In genomic region chr7:44101304-44101965, GRCh38 we compare ENCODE assay signal across 14 cellular contexts. TPM values are rescaled to one million over a fixed set of nuclear protein-coding genes. Genes with fewer than 3 reads are reported as not detected.
A peak's percentile ranks its signal among the peaks of the same experiment; 100 is the strongest.
DNase-seq lines count a peak whose midpoint lies in the region; ATAC-seq, FAIRE-seq and TF ChIP-seq lines count a peak whose summit lies in the region.
"Had no signal": no experiment of that assay in that cellular context is flagged by ENCODE, and none has a peak within 500 bp of the region (broad histone marks: within the 10 kb centered on the region; RNA-seq: fewer than 3 reads in every experiment).

No MANE protein-coding gene starts in this region.

- H4K20me1 ChIP-seq in HepG2 (ENCODE audit: insufficient read depth, low read length) = no peaks in the 10 kb centered on the region

- peaks cover 62% of the 10 kb centered on the region for H3K4me1 ChIP-seq in HepG2 (ENCODE audit: insufficient read depth, low read length)
- H3K4me1 ChIP-seq in right lobe of liver = no peaks in the 10 kb centered on the region
- peaks cover 5% of the 10 kb centered on the region in 2 donors for H3K4me1 ChIP-seq in kidney (ENCODE audit: control insufficient read depth in 1 of 2, insufficient read depth in 1 of 2, low read depth in 1 of 2, low read length in 2 of 2)
- H3K4me1 ChIP-seq in small intestine (ENCODE audit: control insufficient read depth in 2 of 2, insufficient read depth in 1 of 2, low read depth in 1 of 2, low read length in 1 of 2) = no peaks in the 10 kb centered on the region

- CTCF ChIA-PET in HepG2 (lab: Yijun Ruan, JAX; ENCODE audit: low intra/inter-chr PET ratio, low total read pairs) (no interaction called here), HEK293T (lab: Yijun Ruan, JAX) (no interaction called here)

- no peak for TF ChIP-seq RAD21 in HepG2 (CRISPR knock-in tag; IDR thresholded peaks at IDR 0.05)

- H3K9me3 Mint-ChIP-seq in naive thymus-derived CD8-positive, alpha-beta T cell = no peaks in the 10 kb centered on the region
- H3K9me3 Mint-ChIP-seq: activated CD4-positive, alpha-beta T cell treated with anti-CD3 and anti-CD28 coated beads, Interleukin-2, amount 10 ng/mL, durations not matched to agents 7 days and 5 days had no signal

- H3K36me3 ChIP-seq in HepG2 (replicated peaks in 1 of 2; ENCODE audit: control insufficient read depth in 1 of 2, insufficient read depth in 2 of 2, low read length in 2 of 2) (no peaks in the 10 kb centered on the region), right lobe of liver (no peaks in the 10 kb centered on the region), kidney (ENCODE audit: control insufficient read depth in 1 of 2, insufficient read depth in 2 of 2, low read length in 2 of 2) (no peaks in the 10 kb centered on the region), small intestine (ENCODE audit: control insufficient read depth in 2 of 2, insufficient read depth in 2 of 2, low read length in 2 of 2) (no peaks in the 10 kb centered on the region)

- peaks cover 12 to 57% (median 29%) of the 10 kb centered on the region in 4 donors for H3K4me1 Mint-ChIP-seq in naive thymus-derived CD8-positive, alpha-beta T cell

- H3K36me3 Mint-ChIP-seq in naive thymus-derived CD8-positive, alpha-beta T cell = no peaks in the 10 kb centered on the region

- TF ChIP-seq POLR2A in HepG2 (IDR thresholded peaks at IDR 0.05; ENCODE audit: insufficient read depth in 1 of 2, low read depth in 2 of 2, low read length in 2 of 2) (no peak), right lobe of liver (IDR thresholded peaks at IDR 0.05) (no peak)

- H3K9me3 ChIP-seq in HepG2 (ENCODE audit: low read length) (no peaks in the 10 kb centered on the region), right lobe of liver (no peaks in the 10 kb centered on the region), kidney (ENCODE audit: control insufficient read depth in 1 of 2, low read length in 2 of 2) (no peaks in the 10 kb centered on the region), small intestine (ENCODE audit: control insufficient read depth, low read depth) (no peaks in the 10 kb centered on the region)

- peak; percentile 67 for ATAC-seq in HepG2
- no peak for ATAC-seq in right lobe of liver
- ATAC-seq in naive thymus-derived CD8-positive, alpha-beta T cell = no peak

- peak overlapping the region; percentile 60 for H3K9ac ChIP-seq in HepG2 (ENCODE audit: insufficient read depth, low read depth, low read length)
- no peak overlapping the region for H3K9ac ChIP-seq in kidney (ENCODE audit: low read length in 2 of 2)

- in situ Hi-C loops in HepG2 (cut with HindIII; ENCODE audit: extremely low pct_ligation_motif_present, low pct_unique_long_range_greater_than_20kb) = no loop called here

- peaks cover 0 to 1% (median 0%) of the 10 kb centered on the region in 5 donors for H3K27me3 Mint-ChIP-seq in naive thymus-derived CD8-positive, alpha-beta T cell

- H3K27me3 ChIP-seq in HepG2 (ENCODE audit: control insufficient read depth in 1 of 2, insufficient read depth in 2 of 2, low read length in 2 of 2) (peaks cover 7 to 29% of the 10 kb centered on the region in 2 experiments; a peak in 3 of 5 replicates), right lobe of liver (no peaks in the 10 kb centered on the region), small intestine (ENCODE audit: control insufficient read depth in 2 of 2, insufficient read depth in 2 of 2, low read length in 2 of 2) (peaks cover 0 to 4% of the 10 kb centered on the region in 2 donors)

- no peak overlapping the region for H3K4me3 Mint-ChIP-seq in naive thymus-derived CD8-positive, alpha-beta T cell
- H3K4me3 Mint-ChIP-seq: activated CD4-positive, alpha-beta T cell treated with anti-CD3 and anti-CD28 coated beads, Interleukin-2, amount 10 ng/mL, durations not matched to agents 7 days and 5 days had no signal

- no TSS peak for BruUV-seq in HepG2 (replicated peaks; lab: Mats Ljungman, UMichigan)

- DNase-seq in HepG2 (ENCODE audit: low spot score) (no peak), right lobe of liver (no peak), kidney (peak; percentile 55), small intestine (no peak), HEK293T (ENCODE audit: extremely low spot score) (no peak), GM20000 (ENCODE audit: low spot score) (no peak)
- no peak for DNase-seq in activated effector memory CD4-positive, alpha-beta T cell treated with anti-CD3 and anti-CD28 coated beads, Interleukin-2, amount 50 U/mL, for 16 hours
- DNase-seq in naive thymus-derived CD8-positive, alpha-beta T cell = no peak
- DNase-seq: activated CD4-positive, alpha-beta T cell treated with anti-CD3 and anti-CD28 coated beads, Interleukin-2, amount 10 ng/mL, durations not matched to agents 7 days and 5 days; MM.1S; PC-9; T-helper 2 cell had no signal

- H3K27ac ChIP-seq in HepG2 (ENCODE audit: extremely low read length, insufficient read depth, low read length) (no peak overlapping the region), right lobe of liver (no peak overlapping the region), kidney (ENCODE audit: low read depth in 2 of 2, low read length in 2 of 2) (peak overlapping the region in 1 of 2 donors; percentile 78), small intestine (ENCODE audit: low read depth in 1 of 2, low read length in 1 of 2) (peak overlapping the region; percentile 39 to 84)
- H3K27ac ChIP-seq: PC-9 had no signal

- H3K4me3 ChIP-seq in HepG2 (replicated peaks in 1 of 3; ENCODE audit: insufficient read depth in 1 of 3, low read depth in 2 of 3, low read length in 3 of 3) (peak overlapping the region; percentile 42 to 66 (median 60); a peak in 5 of 6 replicates), right lobe of liver (no peak overlapping the region), kidney (ENCODE audit: low read length in 2 of 2) (no peak overlapping the region), small intestine (ENCODE audit: low read depth in 1 of 2, low read length in 2 of 2) (no peak overlapping the region)
- H3K4me3 ChIP-seq: PC-9 had no signal

- POLR2A ChIA-PET in HepG2 (lab: Yijun Ruan, JAX) = interaction anchor here (0.9 to 1.9 kb wide), 4 partner anchors 9 to 22 kb away, joined by 4 to 7 read pairs (median 4); partner anchors contain the start of gene POLD2
- POLR2A ChIA-PET in HEK293T (lab: Yijun Ruan, JAX) = interaction anchor here (0.7 kb wide), 1 partner anchor 15 kb away, joined by 3 read pairs; no protein-coding TSS in a partner anchor
- POLR2A ChIA-PET in naive thymus-derived CD8-positive, alpha-beta T cell (lab: Charles Lee) = interaction anchor here (1.0 kb wide), 2 partner anchors 21 to 65 kb away, joined by 3 to 4 read pairs; no protein-coding TSS in a partner anchor

- TF ChIP-seq EP300 in HepG2 (IDR thresholded peaks at IDR 0.05; ENCODE audit: low read depth in 2 of 2, low read length in 2 of 2) = no peak
- no peak for TF ChIP-seq EP300 in HepG2 (CRISPR knock-in tag; IDR thresholded peaks at IDR 0.05; ENCODE audit: borderline replicate concordance)

- FAIRE-seq in HepG2 (lab: Jason Lieb, UNC) = no peak
- no peak for FAIRE-seq in kidney (lab: Jason Lieb, UNC)
- FAIRE-seq in small intestine (lab: Jason Lieb, UNC) = no peak

- TF ChIP-seq CTCF in HepG2 (CRISPR knock-in tag; IDR thresholded peaks at IDR 0.05) (0 out of 2 replicates have a peak, but pooled peaks have one; percentile 4), right lobe of liver (IDR thresholded peaks at IDR 0.05) (no peak), kidney (IDR thresholded peaks at IDR 0.05; ENCODE audit: borderline replicate concordance, extremely low read depth, insufficient read depth) (no peak), GM20000 (IDR thresholded peaks at IDR 0.05; ENCODE audit: extremely low read depth, missing control alignments) (no peak)

- no peaks in the 10 kb centered on the region for H3K79me2 ChIP-seq in HepG2 (ENCODE audit: insufficient read depth, low read length)

- H2AFZ ChIP-seq in HepG2 (ENCODE audit: low read length) = peak overlapping the region; percentile 7
- H2AFZ ChIP-seq: PC-9 had no signal

- H3K27ac Mint-ChIP-seq in naive thymus-derived CD8-positive, alpha-beta T cell = no peak overlapping the region
- H3K27ac Mint-ChIP-seq: activated CD4-positive, alpha-beta T cell treated with anti-CD3 and anti-CD28 coated beads, Interleukin-2, amount 10 ng/mL, durations not matched to agents 7 days and 5 days had no signal

- peak overlapping the region; percentile 88 for H3K4me2 ChIP-seq in HepG2 (ENCODE audit: low read depth, low read length)
- H3K4me2 ChIP-seq: PC-9 had no signal

- intact Hi-C loops in HepG2 (cut with micrococcal nuclease; ENCODE audit: unreplicated experiment) = no loop called here
- intact Hi-C loops in right lobe of liver (cut with DNase I) = no loop called here
- intact Hi-C loops in kidney (cut with DNase I) = no loop called here

- 21% methylated on average over 3 of the region's 3 CpGs for WGBS in HepG2 (ENCODE audit: low lambda C conversion rate)
- 57% methylated on average over 2 of the region's 3 CpGs for WGBS in right lobe of liver (ENCODE audit: insufficient coverage, low coverage, low lambda C conversion rate, missing lambda C conversion rate)
- WGBS in small intestine, 3 donors = 82 to 87% (median 87%) methylated on average over 3 of the region's 3 CpGs

RNA-seq across cellular contexts. Expression of gene AEBP1, which starts 2.7 kb away (rescaled TPM):
- total RNA-seq in HepG2 (2016; rRNA removed; fragmentation: Illumina TruSeq; extraction: Trizol) (0.22 TPM in 1 of 2 replicates, not detected in the other), right lobe of liver (10 to 100 TPM in 4 of 6 experiments, 1 to 10 TPM in 2; 7.8 to 37.8 (median 14.3) TPM), kidney (164 TPM)
- not detected in 2 replicates for total RNA-seq in HepG2 (2016; cell fraction: cytosol; rRNA removed; fragmentation: Illumina TruSeq; extraction: Trizol; ENCODE audit: low read depth)
- total RNA-seq in HepG2 (2016; cell fraction: insoluble cytoplasmic fraction; rRNA removed; fragmentation: Illumina TruSeq; extraction: Trizol) = 0.04 TPM in 1 of 2 replicates, not detected in the other
- total RNA-seq in HepG2 (2016; cell fraction: membrane; rRNA removed; fragmentation: Illumina TruSeq; extraction: Trizol) = not detected in 2 replicates
- total RNA-seq in HepG2 (2016; cell fraction: nucleus; rRNA removed; fragmentation: Illumina TruSeq; extraction: Trizol) = not detected in 2 replicates
- polyA plus RNA-seq in HepG2 (2011; rRNA removed) (0.55 and 0.81 TPM in 2 replicates), kidney (ENCODE audit: insufficient read depth, low read depth, low replicate concordance) (89.4 TPM), small intestine (10 to 100 TPM in 1 of 3 donors, 1 to 10 TPM in 2; 1.3 to 34.8 (median 3.0) TPM)
- polyA plus RNA-seq in HepG2 (2011; cell fraction: cytosol; rRNA removed) = 0.15 and 0.27 TPM in 2 replicates
- polyA plus RNA-seq in HepG2 (2011; cell fraction: nucleus; rRNA removed) = 6.7 and 6.8 TPM in 2 replicates
- 0.96 and 1.3 TPM in 2 replicates for polyA plus RNA-seq in HepG2 (2012)
- not detected in 2 replicates for polyA plus RNA-seq in HepG2 (2016; cell fraction: cytosol; fragmentation: Illumina TruSeq; extraction: Trizol; ENCODE audit: low read depth)
- polyA plus RNA-seq in HepG2 (2016; cell fraction: insoluble cytoplasmic fraction; fragmentation: Illumina TruSeq; extraction: Trizol; ENCODE audit: low read depth) = not detected in 2 replicates
- polyA plus RNA-seq in HepG2 (2016; cell fraction: membrane; fragmentation: Illumina TruSeq; extraction: Trizol; ENCODE audit: low read depth) = not detected in 2 replicates
- polyA plus RNA-seq in HepG2 (2016; cell fraction: nucleus; fragmentation: Illumina TruSeq; extraction: Trizol; ENCODE audit: insufficient read depth, low read depth) = 0.29 and 0.89 TPM in 2 replicates
- polyA minus RNA-seq in HepG2 (2011; rRNA and poly(A)+ RNA removed; ENCODE audit: low replicate concordance) = 0.14 TPM in 1 of 2 replicates, not detected in the other
- polyA minus RNA-seq in HepG2 (2011; cell fraction: cytosol; rRNA and poly(A)+ RNA removed) = 0.18 and 0.79 TPM in 2 replicates
- polyA minus RNA-seq in HepG2 (2011; cell fraction: nucleus; rRNA and poly(A)+ RNA removed) = 0.37 and 0.64 TPM in 2 replicates
- 10 to 100 TPM; 37.1 to 38.5 TPM for total RNA-seq in naive thymus-derived CD8-positive, alpha-beta T cell
- polyA plus RNA-seq in naive thymus-derived CD8-positive, alpha-beta T cell = 10 to 100 TPM in 1 of 3 donors, 1 to 10 TPM in 2; 2.4 to 10.4 (median 4.2) TPM

RNA-seq across cellular contexts. Expression of gene POLM, which starts 19.1 kb away (rescaled TPM):
- total RNA-seq in HepG2 (2016; rRNA removed; fragmentation: Illumina TruSeq; extraction: Trizol) (2.4 and 5.2 TPM in 2 replicates), right lobe of liver (10 to 100 TPM in 5 of 6 experiments, 1 to 10 TPM in 1; 8.7 to 22.9 (median 14.6) TPM), kidney (41.4 TPM)
- 1.4 and 2.1 TPM in 2 replicates for total RNA-seq in HepG2 (2016; cell fraction: cytosol; rRNA removed; fragmentation: Illumina TruSeq; extraction: Trizol; ENCODE audit: low read depth)
- total RNA-seq in HepG2 (2016; cell fraction: insoluble cytoplasmic fraction; rRNA removed; fragmentation: Illumina TruSeq; extraction: Trizol) = 2.6 and 4.6 TPM in 2 replicates
- total RNA-seq in HepG2 (2016; cell fraction: membrane; rRNA removed; fragmentation: Illumina TruSeq; extraction: Trizol) = 2.7 and 2.8 TPM in 2 replicates
- 7.3 and 9.5 TPM in 2 replicates for total RNA-seq in HepG2 (2016; cell fraction: nucleus; rRNA removed; fragmentation: Illumina TruSeq; extraction: Trizol)
- polyA plus RNA-seq in HepG2 (2011; rRNA removed) (5.4 and 6.6 TPM in 2 replicates), kidney (ENCODE audit: insufficient read depth, low read depth, low replicate concordance) (16.3 TPM), small intestine (10 to 100 TPM; 13.8 to 21.9 (median 15.2) TPM)
- 2.2 and 3.1 TPM in 2 replicates for polyA plus RNA-seq in HepG2 (2011; cell fraction: cytosol; rRNA removed)
- polyA plus RNA-seq in HepG2 (2011; cell fraction: nucleus; rRNA removed) = 30.4 and 31.3 TPM in 2 replicates
- 4.0 and 4.2 TPM in 2 replicates for polyA plus RNA-seq in HepG2 (2012)
- polyA plus RNA-seq in HepG2 (2016; cell fraction: cytosol; fragmentation: Illumina TruSeq; extraction: Trizol; ENCODE audit: low read depth) = 1.0 and 1.4 TPM in 2 replicates
- 1.9 and 2.4 TPM in 2 replicates for polyA plus RNA-seq in HepG2 (2016; cell fraction: insoluble cytoplasmic fraction; fragmentation: Illumina TruSeq; extraction: Trizol; ENCODE audit: low read depth)
- 1.9 and 2.2 TPM in 2 replicates for polyA plus RNA-seq in HepG2 (2016; cell fraction: membrane; fragmentation: Illumina TruSeq; extraction: Trizol; ENCODE audit: low read depth)
- polyA plus RNA-seq in HepG2 (2016; cell fraction: nucleus; fragmentation: Illumina TruSeq; extraction: Trizol; ENCODE audit: insufficient read depth, low read depth) = 20.1 and 20.6 TPM in 2 replicates
- 11.8 and 14.8 TPM in 2 replicates for polyA minus RNA-seq in HepG2 (2011; rRNA and poly(A)+ RNA removed; ENCODE audit: low replicate concordance)
- polyA minus RNA-seq in HepG2 (2011; cell fraction: cytosol; rRNA and poly(A)+ RNA removed) = 3.9 and 5.2 TPM in 2 replicates
- polyA minus RNA-seq in HepG2 (2011; cell fraction: nucleus; rRNA and poly(A)+ RNA removed) = 17.9 and 18.9 TPM in 2 replicates
- total RNA-seq in naive thymus-derived CD8-positive, alpha-beta T cell = 100 to 1,000 TPM in 1 of 2 experiments, 10 to 100 TPM in 1; 96.4 to 106 TPM
- polyA plus RNA-seq in naive thymus-derived CD8-positive, alpha-beta T cell = 10 to 100 TPM; 11.1 to 24.8 (median 15.0) TPM

RNA-seq across cellular contexts. Expression of gene POLD2, which starts 21.9 kb away (rescaled TPM):
- total RNA-seq in HepG2 (2016; rRNA removed; fragmentation: Illumina TruSeq; extraction: Trizol) (87.6 and 98.8 TPM in 2 replicates), right lobe of liver (10 to 100 TPM; 36.4 to 73.4 (median 57.3) TPM), kidney (60.0 TPM)
- 118 and 152 TPM in 2 replicates for total RNA-seq in HepG2 (2016; cell fraction: cytosol; rRNA removed; fragmentation: Illumina TruSeq; extraction: Trizol; ENCODE audit: low read depth)
- total RNA-seq in HepG2 (2016; cell fraction: insoluble cytoplasmic fraction; rRNA removed; fragmentation: Illumina TruSeq; extraction: Trizol) = 74.7 and 95.4 TPM in 2 replicates
- total RNA-seq in HepG2 (2016; cell fraction: membrane; rRNA removed; fragmentation: Illumina TruSeq; extraction: Trizol) = 139 and 187 TPM in 2 replicates
- 49.1 and 55.1 TPM in 2 replicates for total RNA-seq in HepG2 (2016; cell fraction: nucleus; rRNA removed; fragmentation: Illumina TruSeq; extraction: Trizol)
- polyA plus RNA-seq in HepG2 (2011; rRNA removed) (86.7 and 95.1 TPM in 2 replicates), kidney (ENCODE audit: insufficient read depth, low read depth, low replicate concordance) (119 TPM), small intestine (10 to 100 TPM; 13.6 to 82.4 (median 27.3) TPM)
- 65.5 and 120 TPM in 2 replicates for polyA plus RNA-seq in HepG2 (2011; cell fraction: cytosol; rRNA removed)
- polyA plus RNA-seq in HepG2 (2011; cell fraction: nucleus; rRNA removed) = 88.2 and 88.7 TPM in 2 replicates
- 64.0 and 65.2 TPM in 2 replicates for polyA plus RNA-seq in HepG2 (2012)
- polyA plus RNA-seq in HepG2 (2016; cell fraction: cytosol; fragmentation: Illumina TruSeq; extraction: Trizol; ENCODE audit: low read depth) = 134 and 181 TPM in 2 replicates
- polyA plus RNA-seq in HepG2 (2016; cell fraction: insoluble cytoplasmic fraction; fragmentation: Illumina TruSeq; extraction: Trizol; ENCODE audit: low read depth) = 104 and 131 TPM in 2 replicates
- 176 and 207 TPM in 2 replicates for polyA plus RNA-seq in HepG2 (2016; cell fraction: membrane; fragmentation: Illumina TruSeq; extraction: Trizol; ENCODE audit: low read depth)
- polyA plus RNA-seq in HepG2 (2016; cell fraction: nucleus; fragmentation: Illumina TruSeq; extraction: Trizol; ENCODE audit: insufficient read depth, low read depth) = 104 and 121 TPM in 2 replicates
- 82.4 and 267 TPM in 2 replicates for polyA minus RNA-seq in HepG2 (2011; rRNA and poly(A)+ RNA removed; ENCODE audit: low replicate concordance)
- 16.1 and 23.4 TPM in 2 replicates for polyA minus RNA-seq in HepG2 (2011; cell fraction: cytosol; rRNA and poly(A)+ RNA removed)
- polyA minus RNA-seq in HepG2 (2011; cell fraction: nucleus; rRNA and poly(A)+ RNA removed) = 22.9 TPM in 2 replicates
- total RNA-seq in naive thymus-derived CD8-positive, alpha-beta T cell = 10 to 100 TPM; 70.5 to 72.4 TPM
- 100 to 1,000 TPM in 1 of 3 donors, 10 to 100 TPM in 2; 64.3 to 102 (median 89.4) TPM for polyA plus RNA-seq in naive thymus-derived CD8-positive, alpha-beta T cell

RNA-seq across cellular contexts. Expression of gene PGAM2, which starts 36.1 kb away (rescaled TPM):
- total RNA-seq in HepG2 (2016; rRNA removed; fragmentation: Illumina TruSeq; extraction: Trizol) (0.22 TPM in 1 of 2 replicates, not detected in the other), right lobe of liver (under 1 TPM in 3 of 6 experiments, not detected in 3; 0.31 to 0.56 (median 0.46) TPM), kidney (2.1 TPM)
- not detected in 2 replicates for total RNA-seq in HepG2 (2016; cell fraction: cytosol; rRNA removed; fragmentation: Illumina TruSeq; extraction: Trizol; ENCODE audit: low read depth)
- not detected in 2 replicates for total RNA-seq in HepG2 (2016; cell fraction: insoluble cytoplasmic fraction; rRNA removed; fragmentation: Illumina TruSeq; extraction: Trizol)
- total RNA-seq in HepG2 (2016; cell fraction: membrane; rRNA removed; fragmentation: Illumina TruSeq; extraction: Trizol) = not detected in 2 replicates
- total RNA-seq in HepG2 (2016; cell fraction: nucleus; rRNA removed; fragmentation: Illumina TruSeq; extraction: Trizol) = not detected in 2 replicates
- polyA plus RNA-seq in HepG2 (2011; rRNA removed) (0.18 TPM in 1 of 2 replicates, not detected in the other), kidney (ENCODE audit: insufficient read depth, low read depth, low replicate concordance) (37.7 TPM), small intestine (1 to 10 TPM in 2 of 3 donors, under 1 TPM in 1; 1.00 to 5.7 (median 2.2) TPM)
- polyA plus RNA-seq in HepG2 (2011; cell fraction: cytosol; rRNA removed) = 0.13 TPM in 1 of 2 replicates, not detected in the other
- 1.5 and 1.9 TPM in 2 replicates for polyA plus RNA-seq in HepG2 (2011; cell fraction: nucleus; rRNA removed)
- polyA plus RNA-seq in HepG2 (2012) = 0.35 and 0.49 TPM in 2 replicates
- not detected in 2 replicates for polyA plus RNA-seq in HepG2 (2016; cell fraction: cytosol; fragmentation: Illumina TruSeq; extraction: Trizol; ENCODE audit: low read depth)
- not detected in 2 replicates for polyA plus RNA-seq in HepG2 (2016; cell fraction: insoluble cytoplasmic fraction; fragmentation: Illumina TruSeq; extraction: Trizol; ENCODE audit: low read depth)
- polyA plus RNA-seq in HepG2 (2016; cell fraction: membrane; fragmentation: Illumina TruSeq; extraction: Trizol; ENCODE audit: low read depth) = not detected in 2 replicates
- polyA plus RNA-seq in HepG2 (2016; cell fraction: nucleus; fragmentation: Illumina TruSeq; extraction: Trizol; ENCODE audit: insufficient read depth, low read depth) = not detected in 2 replicates
- 0.19 and 0.24 TPM in 2 replicates for polyA minus RNA-seq in HepG2 (2011; rRNA and poly(A)+ RNA removed; ENCODE audit: low replicate concordance)
- not detected in 2 replicates for polyA minus RNA-seq in HepG2 (2011; cell fraction: cytosol; rRNA and poly(A)+ RNA removed)
- 0.62 and 0.90 TPM in 2 replicates for polyA minus RNA-seq in HepG2 (2011; cell fraction: nucleus; rRNA and poly(A)+ RNA removed)
- 1 to 10 TPM; 3.3 to 3.9 TPM for total RNA-seq in naive thymus-derived CD8-positive, alpha-beta T cell
- polyA plus RNA-seq in naive thymus-derived CD8-positive, alpha-beta T cell = not detected
- total RNA-seq: mesenteric fat pad, pulmonary artery endothelial cell had no signal

RNA-seq across cellular contexts. Expression of gene MYL7, which starts 39.7 kb away (rescaled TPM):
- 1.7 and 1.8 TPM in 2 replicates for total RNA-seq in HepG2 (2016; rRNA removed; fragmentation: Illumina TruSeq; extraction: Trizol)
- 0.62 TPM in 1 of 2 replicates, not detected in the other for total RNA-seq in HepG2 (2016; cell fraction: cytosol; rRNA removed; fragmentation: Illumina TruSeq; extraction: Trizol; ENCODE audit: low read depth)
- total RNA-seq in HepG2 (2016; cell fraction: insoluble cytoplasmic fraction; rRNA removed; fragmentation: Illumina TruSeq; extraction: Trizol) = 0.56 and 1.0 TPM in 2 replicates
- 0.34 TPM in 1 of 2 replicates, not detected in the other for total RNA-seq in HepG2 (2016; cell fraction: membrane; rRNA removed; fragmentation: Illumina TruSeq; extraction: Trizol)
- total RNA-seq in HepG2 (2016; cell fraction: nucleus; rRNA removed; fragmentation: Illumina TruSeq; extraction: Trizol) = not detected in 2 replicates
- not detected in 2 replicates for polyA plus RNA-seq in HepG2 (2011; rRNA removed)
- polyA plus RNA-seq in HepG2 (2011; cell fraction: cytosol; rRNA removed) = 0.18 TPM in 1 of 2 replicates, not detected in the other
- polyA plus RNA-seq in HepG2 (2011; cell fraction: nucleus; rRNA removed) = 1.1 TPM in 1 of 2 replicates, not detected in the other
- not detected in 2 replicates for polyA plus RNA-seq in HepG2 (2012)
- 0.51 TPM in 1 of 2 replicates, not detected in the other for polyA plus RNA-seq in HepG2 (2016; cell fraction: cytosol; fragmentation: Illumina TruSeq; extraction: Trizol; ENCODE audit: low read depth)
- polyA plus RNA-seq in HepG2 (2016; cell fraction: insoluble cytoplasmic fraction; fragmentation: Illumina TruSeq; extraction: Trizol; ENCODE audit: low read depth) = 1.1 and 2.1 TPM in 2 replicates
- polyA plus RNA-seq in HepG2 (2016; cell fraction: membrane; fragmentation: Illumina TruSeq; extraction: Trizol; ENCODE audit: low read depth) = not detected in 2 replicates
- not detected in 2 replicates for polyA plus RNA-seq in HepG2 (2016; cell fraction: nucleus; fragmentation: Illumina TruSeq; extraction: Trizol; ENCODE audit: insufficient read depth, low read depth)
- polyA minus RNA-seq in HepG2 (2011; rRNA and poly(A)+ RNA removed; ENCODE audit: low replicate concordance) = not detected in 2 replicates
- polyA minus RNA-seq in HepG2 (2011; cell fraction: cytosol; rRNA and poly(A)+ RNA removed) = not detected in 2 replicates
- polyA minus RNA-seq in HepG2 (2011; cell fraction: nucleus; rRNA and poly(A)+ RNA removed) = not detected in 2 replicates
- total RNA-seq in right lobe of liver = 1 to 10 TPM in 1 of 6 experiments, not detected in 5; 2.0 TPM
- total RNA-seq in kidney = not detected
- not detected for polyA plus RNA-seq in kidney (ENCODE audit: insufficient read depth, low read depth, low replicate concordance)
- polyA plus RNA-seq in small intestine = 10 to 100 TPM in 1 of 3 donors, under 1 TPM in 1, not detected in 1; 0.36 to 13.5 TPM
- not detected for total RNA-seq in naive thymus-derived CD8-positive, alpha-beta T cell
- not detected for polyA plus RNA-seq in naive thymus-derived CD8-positive, alpha-beta T cell
- total RNA-seq: activated CD4-positive, alpha-beta T cell treated with anti-CD3 and anti-CD28 coated beads, Interleukin-2, amount 10 ng/mL, durations not matched to agents 7 days and 5 days; mesenteric fat pad; PC-9; pulmonary artery endothelial cell had no signal

Comparison
In these comparisons a context has a peak if more than half of its experiments do, and no peak if none do; other contexts are left out.
1. H3K4me3 ChIP-seq: peak in HepG2 (3 of 3); none in right lobe of liver (0 of 3), kidney (0 of 2) and small intestine (0 of 2).
2. RNA of gene AEBP1, which starts 2.7 kb away (total RNA-seq): 164 TPM in kidney (single experiment), 37.1 to 38.5 TPM in naive thymus-derived CD8-positive, alpha-beta T cell and 7.8 to 37.8 TPM in right lobe of liver; 0.04 to 0.22 TPM in HepG2; every median in the first group is over 4 times any median in the second.
3. H3K27ac ChIP-seq: peak in small intestine (2 of 2); none in HepG2 (single experiment) and right lobe of liver (0 of 3).